ENCODE assay signal across 25 cellular contexts in genomic region chr7:46297515-46297914, GRCh38.
"Had no signal": no experiment of that assay in that cellular context is flagged by ENCODE, and none has a peak within 500 bp of the region (broad histone marks: within the 10 kb centered on the region; RNA-seq: fewer than 3 reads in every experiment).

No MANE protein-coding gene starts in this region.

- H3K4me3 ChIP-seq: colonic mucosa, coronary artery, dorsolateral prefrontal cortex, esophagus muscularis mucosa, esophagus squamous epithelium, gastrocnemius medialis, gastroesophageal sphincter, heart left ventricle, heart right ventricle, hepatocyte had no signal

- H3K4me1 ChIP-seq: colonic mucosa, esophagus muscularis mucosa, gastrocnemius medialis, gastroesophageal sphincter had no signal

- H3K27me3 ChIP-seq: colonic mucosa, esophagus muscularis mucosa, esophagus squamous epithelium, gastrocnemius medialis, gastroesophageal sphincter, heart left ventricle, heart right ventricle, hepatocyte had no signal

- DNase-seq: colonic mucosa; cortex of kidney; dermis blood vessel endothelial cell; dorsolateral prefrontal cortex; effector CD4-positive, alpha-beta T cell; effector CD8-positive, alpha-beta T cell; effector memory CD4-positive, alpha-beta T cell; effector memory CD8-positive, alpha-beta T cell; endodermal cell; erythroblast; esophagus squamous epithelium; foreskin fibroblast; foreskin melanocyte; gastrocnemius medialis; glutamatergic neuron; head of caudate nucleus; heart left ventricle; heart right ventricle; hippocampal formation had no signal

- H3K27ac ChIP-seq: colonic mucosa, coronary artery, dorsolateral prefrontal cortex, esophagus muscularis mucosa, esophagus squamous epithelium, gastrocnemius medialis, gastroesophageal sphincter, heart left ventricle, heart right ventricle, hepatocyte had no signal

- H3K9me3 ChIP-seq: colonic mucosa, gastrocnemius medialis had no signal

- H3K36me3 ChIP-seq: colonic mucosa, esophagus muscularis mucosa, esophagus squamous epithelium, gastrocnemius medialis, gastroesophageal sphincter, heart left ventricle, heart right ventricle had no signal

- ATAC-seq: effector memory CD8-positive, alpha-beta T cell; esophagus mucosa; gastrocnemius medialis; gastroesophageal sphincter; heart left ventricle; heart right ventricle had no signal

- FAIRE-seq: endothelial cell of umbilical vein had no signal
